In genomic region chr10:88702848-88703597, GRCh38 we compare ENCODE assay signal across 12 cellular contexts. TPM values are rescaled to one million over a fixed set of nuclear protein-coding genes. Genes with fewer than 3 reads are reported as not detected.
A peak's percentile ranks its signal among the peaks of the same experiment; 100 is the strongest.
DNase-seq lines count a peak whose midpoint lies in the region; TF ChIP-seq lines count a peak whose summit lies in the region.
"Had no signal": no experiment of that assay in that cellular context is flagged by ENCODE, and none has a peak within 500 bp of the region (broad histone marks: within the 10 kb centered on the region; RNA-seq: fewer than 3 reads in every experiment).

No MANE protein-coding gene starts in this region.

- DNase-seq in COR-L47 (lab: John Stamatoyannopoulos, UW), result peak; percentile 37
- peak; percentile 91 for DNase-seq in LoVo (ENCODE audit: low spot score)
- DNase-seq in SHP77 treated with DMSO at 0.1 percent for 48 hours (lab: John Stamatoyannopoulos, UW), result peak; percentile 67
- peak; percentile 64 for DNase-seq in iPS-NIHi11 (ENCODE audit: low spot score)
- DNase-seq in D341Med (ENCODE audit: low spot score), result no peak
- DNase-seq in NK-92 treated with Interleukin-12 subunit alpha and Interleukin-12 subunit beta, amount 100 ng/mL, for 24 hours (lab: John Stamatoyannopoulos, UW), result no peak
- no peak for DNase-seq in cerebellum (ENCODE audit: low spot score)
- no peak for DNase-seq in tibial artery
- DNase-seq: NCI-H2107, T-helper 2 cell had no signal

- no peaks in the 10 kb centered on the region for H3K9me3 ChIP-seq in tibial artery

- H3K4me1 ChIP-seq in tibial artery, result no peaks in the 10 kb centered on the region

- no peaks in the 10 kb centered on the region for H3K36me3 ChIP-seq in tibial artery

- H3K27ac ChIP-seq in tibial artery, result no peak overlapping the region

- TF ChIP-seq CTCF in tibial artery (IDR thresholded peaks at IDR 0.05), result no peak

- intact Hi-C loops in tibial artery (cut with DNase I; ENCODE audit: low total_unique reads), result no loop called here

- H3K4me3 ChIP-seq in tibial artery, result no peak overlapping the region
- H3K4me3 ChIP-seq: GM12878 had no signal

- no peaks in the 10 kb centered on the region for H3K27me3 ChIP-seq in tibial artery

RNA-seq across cellular contexts. Expression of gene LIPK, which starts 3.0 kb away (rescaled TPM):
- total RNA-seq in cerebellum, result not detected
- total RNA-seq: GM12878, osteocyte had no signal

RNA-seq across cellular contexts. Expression of gene LIPF, which starts 38.8 kb away (rescaled TPM):
- 0.27 TPM for total RNA-seq in cerebellum
- total RNA-seq: GM12878, osteocyte had no signal

RNA-seq across cellular contexts. Expression of gene LIPN, which starts 56.8 kb away (rescaled TPM):
- total RNA-seq in cerebellum, result not detected
- total RNA-seq: osteocyte had no signal

Comparison
In these comparisons a context has a peak if more than half of its experiments do, and no peak if none do; other contexts are left out.
1. DNase-seq: peak in COR-L47 (single experiment), LoVo (single experiment), SHP77 treated with DMSO at 0.1 percent for 48 hours (single experiment) and iPS-NIHi11 (single experiment); none in D341Med (single experiment), NK-92 treated with Interleukin-12 subunit alpha and Interleukin-12 subunit beta, amount 100 ng/mL, for 24 hours (single experiment), cerebellum (single experiment) and tibial artery (0 of 2).